ENCODE assay signal across 21 cellular contexts in the genomic region with DNA sequence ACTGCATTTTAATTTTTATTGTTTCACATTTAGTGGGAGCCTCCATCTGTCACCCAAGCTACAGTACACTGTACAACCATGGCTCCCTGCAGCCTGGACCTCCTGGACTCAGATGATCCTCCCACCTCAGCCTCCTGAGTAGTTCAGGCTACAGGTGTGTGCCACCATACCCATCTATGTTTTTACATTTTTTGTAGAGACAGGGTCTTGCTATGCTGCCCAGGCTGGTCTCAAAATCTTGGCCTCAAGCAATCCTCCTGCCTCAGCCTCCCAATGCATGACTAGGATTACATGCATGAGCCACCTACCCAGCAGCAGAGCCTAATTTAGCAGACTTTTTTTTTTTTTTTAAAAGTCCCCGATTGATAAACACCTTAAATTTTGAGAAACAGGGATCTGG. TPM values are rescaled to one million over a fixed set of nuclear protein-coding genes. Genes with fewer than 3 reads are reported as not detected.
DNase-seq lines count a peak whose midpoint lies in the region; ATAC-seq and TF ChIP-seq lines count a peak whose summit lies in the region.
"Had no signal": no experiment of that assay in that cellular context is flagged by ENCODE, and none has a peak within 500 bp of the region (broad histone marks: within the 10 kb centered on the region; RNA-seq: fewer than 3 reads in every experiment).

No MANE protein-coding gene starts in this region.

- no TSS peak for BruUV-seq in Calu3 (replicated peaks; lab: Mats Ljungman, UMichigan)

- CTCF ChIA-PET in Calu3 (lab: Charles Lee), result no interaction called here

- H3K27ac Mint-ChIP-seq in activated naive CD8-positive, alpha-beta T cell, result peak overlapping the region; percentile 90
- H3K27ac Mint-ChIP-seq in activated naive CD8-positive, alpha-beta T cell treated with anti-CD3 and anti-CD28 coated beads for 36 hours, result no peak overlapping the region
- H3K27ac Mint-ChIP-seq in IgD-negative memory B cell (peak overlapping the region; percentile 32 to 88 (median 63)), Calu3 (ENCODE audit: unreplicated experiment) (no peak overlapping the region)
- peak overlapping the region; percentile 92 for H3K27ac Mint-ChIP-seq in stimulated activated effector memory CD8-positive, alpha-beta T cell treated with anti-CD3 and anti-CD28 coated beads, Interleukin-12 subunit alpha, Interleukin-12 subunit beta, amount 100 ng/mL, for 72 hours
- H3K27ac Mint-ChIP-seq in activated CD4-positive, alpha-beta T cell treated with anti-CD3 and anti-CD28 coated beads, Interleukin-2, amount 10 ng/mL, durations not matched to agents 24 days and 14 days, result no peak overlapping the region
- H3K27ac Mint-ChIP-seq: H9 had no signal

- H3K4me1 Mint-ChIP-seq in activated naive CD8-positive, alpha-beta T cell (ENCODE audit: low read depth), result peaks cover 85% of the 10 kb centered on the region
- peaks cover 79% of the 10 kb centered on the region for H3K4me1 Mint-ChIP-seq in activated naive CD8-positive, alpha-beta T cell treated with anti-CD3 and anti-CD28 coated beads for 36 hours
- H3K4me1 Mint-ChIP-seq in IgD-negative memory B cell (peaks cover 73 to 77% (median 77%) of the 10 kb centered on the region in 3 donors), Calu3 (ENCODE audit: low read depth, unreplicated experiment) (peaks cover 10% of the 10 kb centered on the region)
- H3K4me1 Mint-ChIP-seq in stimulated activated effector memory CD8-positive, alpha-beta T cell treated with anti-CD3 and anti-CD28 coated beads, Interleukin-12 subunit alpha, Interleukin-12 subunit beta, amount 100 ng/mL, for 72 hours, result peaks cover 73% of the 10 kb centered on the region
- H3K4me1 Mint-ChIP-seq in activated CD4-positive, alpha-beta T cell treated with anti-CD3 and anti-CD28 coated beads, Interleukin-2, amount 10 ng/mL, durations not matched to agents 24 days and 14 days, result peaks cover 71% of the 10 kb centered on the region

- peak overlapping the region in 27 of 59 donors; percentile 2 to 98 (median 23) for H3K4me3 ChIP-seq in dorsolateral prefrontal cortex
- H3K4me3 ChIP-seq: SJSA1 had no signal

- DNase-seq in activated naive CD8-positive, alpha-beta T cell treated with anti-CD3 and anti-CD28 coated beads for 36 hours, result no peak
- DNase-seq in dorsolateral prefrontal cortex (no peak), Calu3 (no peak)
- DNase-seq in stimulated activated effector memory CD8-positive, alpha-beta T cell treated with anti-CD3 and anti-CD28 coated beads, Interleukin-12 subunit alpha, Interleukin-12 subunit beta, amount 100 ng/mL, for 72 hours (ENCODE audit: low spot score in 2 of 2), result no peak
- no peak for DNase-seq in activated CD4-positive, alpha-beta T cell treated with anti-CD3 and anti-CD28 coated beads, Interleukin-2, amount 10 ng/mL, durations not matched to agents 24 days and 14 days
- DNase-seq: AML-193; DMS 273 treated with DMSO at 0.1 percent for 48 hours; H9; IMR-90; MV-4-11; NCI-H1417 treated with DMSO at 0.1 percent for 48 hours; NCI-H2081; NCI-H226; NCI-H526; NK-92 treated with Interleukin-12 subunit alpha and Interleukin-12 subunit beta, amount 100 ng/mL, for 24 hours; OCI-M1 had no signal

- H3K9me3 Mint-ChIP-seq in activated naive CD8-positive, alpha-beta T cell (ENCODE audit: low read depth), result no peaks in the 10 kb centered on the region
- peaks cover 6% of the 10 kb centered on the region for H3K9me3 Mint-ChIP-seq in activated naive CD8-positive, alpha-beta T cell treated with anti-CD3 and anti-CD28 coated beads for 36 hours
- H3K9me3 Mint-ChIP-seq in IgD-negative memory B cell (peaks cover 0 to 6% (median 0%) of the 10 kb centered on the region in 3 donors), Calu3 (ENCODE audit: low read depth, unreplicated experiment) (no peaks in the 10 kb centered on the region)
- peaks cover 6% of the 10 kb centered on the region for H3K9me3 Mint-ChIP-seq in stimulated activated effector memory CD8-positive, alpha-beta T cell treated with anti-CD3 and anti-CD28 coated beads, Interleukin-12 subunit alpha, Interleukin-12 subunit beta, amount 100 ng/mL, for 72 hours
- H3K9me3 Mint-ChIP-seq in activated CD4-positive, alpha-beta T cell treated with anti-CD3 and anti-CD28 coated beads, Interleukin-2, amount 10 ng/mL, durations not matched to agents 24 days and 14 days, result peaks cover 5% of the 10 kb centered on the region
- H3K9me3 Mint-ChIP-seq: H9 had no signal

- no peaks in the 10 kb centered on the region for H3K27me3 Mint-ChIP-seq in activated naive CD8-positive, alpha-beta T cell
- H3K27me3 Mint-ChIP-seq in activated naive CD8-positive, alpha-beta T cell treated with anti-CD3 and anti-CD28 coated beads for 36 hours, result no peaks in the 10 kb centered on the region
- H3K27me3 Mint-ChIP-seq in IgD-negative memory B cell (no peaks in the 10 kb centered on the region), Calu3 (ENCODE audit: unreplicated experiment) (no peaks in the 10 kb centered on the region)
- H3K27me3 Mint-ChIP-seq in activated CD4-positive, alpha-beta T cell treated with anti-CD3 and anti-CD28 coated beads, Interleukin-2, amount 10 ng/mL, durations not matched to agents 24 days and 14 days, result no peaks in the 10 kb centered on the region

- H3K4me3 Mint-ChIP-seq in activated naive CD8-positive, alpha-beta T cell, result peak overlapping the region; percentile 31
- H3K4me3 Mint-ChIP-seq in activated naive CD8-positive, alpha-beta T cell treated with anti-CD3 and anti-CD28 coated beads for 36 hours, result no peak overlapping the region
- H3K4me3 Mint-ChIP-seq in IgD-negative memory B cell (peak overlapping the region in 2 of 4 donors; percentile 17 to 58), Calu3 (ENCODE audit: low read depth, unreplicated experiment) (no peak overlapping the region)
- peak overlapping the region; percentile 81 for H3K4me3 Mint-ChIP-seq in stimulated activated effector memory CD8-positive, alpha-beta T cell treated with anti-CD3 and anti-CD28 coated beads, Interleukin-12 subunit alpha, Interleukin-12 subunit beta, amount 100 ng/mL, for 72 hours
- no peak overlapping the region for H3K4me3 Mint-ChIP-seq in activated CD4-positive, alpha-beta T cell treated with anti-CD3 and anti-CD28 coated beads, Interleukin-2, amount 10 ng/mL, durations not matched to agents 24 days and 14 days
- H3K4me3 Mint-ChIP-seq: H9 had no signal

- TF ChIP-seq CTCF in dorsolateral prefrontal cortex (IDR thresholded peaks at IDR 0.05 in 54 of 56, conservative IDR thresholded peaks at IDR 0.05 in 2 of 56; ENCODE audit: low read depth in 1 of 56, partially characterized antibody in 56 of 56) (no peak), Calu3 (IDR thresholded peaks at IDR 0.05; ENCODE audit: unreplicated experiment) (no peak)

- intact Hi-C loops in dorsolateral prefrontal cortex (cut with DNase I) (loop anchor here (5.0 to 10.0 kb wide), 3 partner anchors 36 to 274 kb away; no protein-coding TSS in a partner anchor), Calu3 (cut with micrococcal nuclease; ENCODE audit: unreplicated experiment) (no loop called here)
- intact Hi-C loops in activated CD4-positive, alpha-beta T cell treated with anti-CD3 and anti-CD28 coated beads, Interleukin-2, amount 10 ng/mL, durations not matched to agents 24 days and 14 days (cut with micrococcal nuclease), result no loop called here

- H3K36me3 Mint-ChIP-seq in activated naive CD8-positive, alpha-beta T cell, result peaks cover 15% of the 10 kb centered on the region
- peaks cover 66% of the 10 kb centered on the region for H3K36me3 Mint-ChIP-seq in activated naive CD8-positive, alpha-beta T cell treated with anti-CD3 and anti-CD28 coated beads for 36 hours
- H3K36me3 Mint-ChIP-seq in IgD-negative memory B cell (peaks cover 26% of the 10 kb centered on the region), Calu3 (ENCODE audit: insufficient read depth, unreplicated experiment) (peaks cover 12% of the 10 kb centered on the region)
- peaks cover 28% of the 10 kb centered on the region for H3K36me3 Mint-ChIP-seq in stimulated activated effector memory CD8-positive, alpha-beta T cell treated with anti-CD3 and anti-CD28 coated beads, Interleukin-12 subunit alpha, Interleukin-12 subunit beta, amount 100 ng/mL, for 72 hours
- H3K36me3 Mint-ChIP-seq in activated CD4-positive, alpha-beta T cell treated with anti-CD3 and anti-CD28 coated beads, Interleukin-2, amount 10 ng/mL, durations not matched to agents 24 days and 14 days (ENCODE audit: low read depth), result peaks cover 48% of the 10 kb centered on the region

- H3K27ac ChIP-seq in dorsolateral prefrontal cortex, result peak overlapping the region in 30 of 59 donors; percentile 0 to 98 (median 56)
- H3K27ac ChIP-seq: RWPE1, SJSA1 had no signal

- H3K27me3 ChIP-seq in dorsolateral prefrontal cortex, result no peaks in the 10 kb centered on the region
- H3K27me3 ChIP-seq: SJSA1 had no signal

- no peak for ATAC-seq in stimulated activated effector memory CD8-positive, alpha-beta T cell treated with anti-CD3 and anti-CD28 coated beads, Interleukin-12 subunit alpha, Interleukin-12 subunit beta, amount 100 ng/mL, for 72 hours
- no peak for ATAC-seq in GM21737 (IDR thresholded peaks at IDR 0.05; ENCODE audit: unreplicated experiment)

RNA-seq across cellular contexts. Expression of gene PIP4K2A, which starts 5.6 kb away (rescaled TPM):
- 100 to 1,000 TPM; 111 to 118 TPM for total RNA-seq in activated naive CD8-positive, alpha-beta T cell treated with anti-CD3 and anti-CD28 coated beads for 36 hours
- polyA plus RNA-seq in IgD-negative memory B cell, result 43.2 TPM
- total RNA-seq in dorsolateral prefrontal cortex (100 to 1,000 TPM in 115 of 120 experiments, 10 to 100 TPM in 5; 77.5 to 992 (median 272) TPM), Calu3 (2022) (22.7 and 24.2 TPM in 2 replicates)
- total RNA-seq in activated CD4-positive, alpha-beta T cell treated with anti-CD3 and anti-CD28 coated beads, Interleukin-2, amount 10 ng/mL, durations not matched to agents 24 days and 14 days, result 94.6 and 101 TPM in 2 replicates

Comparison
In these comparisons a context has a peak if more than half of its experiments do, and no peak if none do; other contexts are left out.
1. H3K27ac Mint-ChIP-seq: peak in activated naive CD8-positive, alpha-beta T cell (single experiment), IgD-negative memory B cell (3 of 3) and stimulated activated effector memory CD8-positive, alpha-beta T cell treated with anti-CD3 and anti-CD28 coated beads, Interleukin-12 subunit alpha, Interleukin-12 subunit beta, amount 100 ng/mL, for 72 hours (single experiment); none in activated naive CD8-positive, alpha-beta T cell treated with anti-CD3 and anti-CD28 coated beads for 36 hours (single experiment), Calu3 (single experiment) and activated CD4-positive, alpha-beta T cell treated with anti-CD3 and anti-CD28 coated beads, Interleukin-2, amount 10 ng/mL, durations not matched to agents 24 days and 14 days (single experiment).
2. H3K4me3 Mint-ChIP-seq: peak in activated naive CD8-positive, alpha-beta T cell (single experiment) and stimulated activated effector memory CD8-positive, alpha-beta T cell treated with anti-CD3 and anti-CD28 coated beads, Interleukin-12 subunit alpha, Interleukin-12 subunit beta, amount 100 ng/mL, for 72 hours (single experiment); none in activated naive CD8-positive, alpha-beta T cell treated with anti-CD3 and anti-CD28 coated beads for 36 hours (single experiment), Calu3 (single experiment) and activated CD4-positive, alpha-beta T cell treated with anti-CD3 and anti-CD28 coated beads, Interleukin-2, amount 10 ng/mL, durations not matched to agents 24 days and 14 days (single experiment).
3. intact Hi-C loops: an anchor here in dorsolateral prefrontal cortex (5.0 to 10.0 kb wide); none called in Calu3 and activated CD4-positive, alpha-beta T cell treated with anti-CD3 and anti-CD28 coated beads, Interleukin-2, amount 10 ng/mL, durations not matched to agents 24 days and 14 days.